In genomic region chr10:91797077-91797690, GRCh38 we compare ENCODE assay signal across 8 cellular contexts. TPM values are rescaled to one million over a fixed set of nuclear protein-coding genes. Genes with fewer than 3 reads are reported as not detected.
A peak's percentile ranks its signal among the peaks of the same experiment; 100 is the strongest.
DNase-seq lines count a peak whose midpoint lies in the region; ATAC-seq and TF ChIP-seq lines count a peak whose summit lies in the region.

No MANE protein-coding gene starts in this region.

- H3K9me3 ChIP-seq in H9 (ENCODE audit: control insufficient read depth, low read depth, low read length) (no peaks in the 10 kb centered on the region), gastrocnemius medialis (no peaks in the 10 kb centered on the region)

- no peak overlapping the region for H2BK20ac ChIP-seq in H9 (ENCODE audit: low read depth, low read length, poor library complexity, severe bottlenecking)

- ATAC-seq in gastrocnemius medialis = no peak

- TF ChIP-seq CTCF in H9 (conservative IDR thresholded peaks at IDR 0.05) (no peak), fibroblast of villous mesenchyme (IDR thresholded peaks at IDR 0.05; ENCODE audit: insufficient read depth, low read depth, low read length) (no peak), gastrocnemius medialis (IDR thresholded peaks at IDR 0.05 in 4 of 5, conservative IDR thresholded peaks at IDR 0.05 in 1 of 5) (no peak), GM13976 (IDR thresholded peaks at IDR 0.05; ENCODE audit: borderline replicate concordance, control extremely low read depth, extremely low read depth, insufficient read depth, missing control alignments) (no peak)

- H3K9ac ChIP-seq in H9 (ENCODE audit: extremely low read depth, insufficient read length, low read length) = peak overlapping the region; percentile 13

- peaks cover 5 to 24% (median 15%) of the 10 kb centered on the region in 3 experiments; a peak in 5 of 7 replicates for H3K36me3 Mint-ChIP-seq in H9 (ENCODE audit: insufficient read depth in 1 of 3, low read depth in 3 of 3)
- H3K36me3 Mint-ChIP-seq in T-helper 1 cell treated with Interleukin-12 subunit alpha and Interleukin-12 subunit beta and Interleukin-4 antibody, amounts not matched to agents 30 μg/mL and 1 μg/mL, for 36 hours (ENCODE audit: low read depth) = peaks cover 17% of the 10 kb centered on the region

- H2BK120ac ChIP-seq in H9 (ENCODE audit: low read depth, low read length, poor library complexity, severe bottlenecking) = no peak overlapping the region

- H3K79me2 ChIP-seq in H9 (ENCODE audit: insufficient read depth, low read length) = peaks cover 21% of the 10 kb centered on the region; the same call in 1 of the 2 replicates

- no peak overlapping the region for H3K18ac ChIP-seq in H9 (ENCODE audit: insufficient read length, low read depth, low read length)

- H3T11ph ChIP-seq in H9 (ENCODE audit: low read length) = no peak overlapping the region

- H3K36me3 ChIP-seq in gastrocnemius medialis = peaks cover 0 to 3% of the 10 kb centered on the region in 2 donors

- H3K27me3 Mint-ChIP-seq in H9 (ENCODE audit: low read depth) = no peaks in the 10 kb centered on the region; the same call in 1 of the 2 replicates
- peaks cover 5% of the 10 kb centered on the region for H3K27me3 Mint-ChIP-seq in T-helper 1 cell treated with Interleukin-12 subunit alpha and Interleukin-12 subunit beta and Interleukin-4 antibody, amounts not matched to agents 30 μg/mL and 1 μg/mL, for 36 hours (ENCODE audit: low read depth)

- no peaks in the 10 kb centered on the region for H4K20me1 ChIP-seq in H9 (ENCODE audit: control insufficient read depth, insufficient read depth, insufficient read length)

- H3K4me2 ChIP-seq in H9 (ENCODE audit: insufficient read depth, insufficient read length, low read length) = peak overlapping the region; percentile 99

- no peak overlapping the region for H2AK5ac ChIP-seq in H9 (ENCODE audit: insufficient read length, low read length)

- H3K4ac ChIP-seq in H9 (ENCODE audit: low read depth, low read length) = no peak overlapping the region

- no peak overlapping the region for H3K56ac ChIP-seq in H9 (ENCODE audit: insufficient read length, low read depth, low read length)

- in situ Hi-C loops in gastrocnemius medialis (cut with MboI; ENCODE audit: low sequenced_read_pairs in 4 of 4) (no loop called here), GM13976 (cut with MboI; ENCODE audit: low sequenced_read_pairs, unreplicated experiment) (no loop called here)

- peaks cover 2% of the 10 kb centered on the region; the same call in 1 of the 2 replicates for H3K4me1 ChIP-seq in H9 (ENCODE audit: insufficient read depth, low read length)
- peaks cover 36 to 41% of the 10 kb centered on the region in 2 donors for H3K4me1 ChIP-seq in gastrocnemius medialis

- peaks cover 35 to 44% of the 10 kb centered on the region in 2 experiments for H3K4me1 Mint-ChIP-seq in H9
- H3K4me1 Mint-ChIP-seq in T-helper 1 cell treated with Interleukin-12 subunit alpha and Interleukin-12 subunit beta and Interleukin-4 antibody, amounts not matched to agents 30 μg/mL and 1 μg/mL, for 36 hours (ENCODE audit: low read depth) = peaks cover 52% of the 10 kb centered on the region

- no peak overlapping the region for H2BK15ac ChIP-seq in H9 (ENCODE audit: low read depth, low read length)

- TF ChIP-seq POLR2A in gastrocnemius medialis (IDR thresholded peaks at IDR 0.05) = no peak

- H4K91ac ChIP-seq in H9 (ENCODE audit: insufficient read length, low read depth, low read length) = no peak overlapping the region

- no peak overlapping the region for H4K5ac ChIP-seq in H9 (ENCODE audit: insufficient read length, low read depth, low read length)

- H3K27ac ChIP-seq in H9 (ENCODE audit: insufficient read length, low read depth, low read length) (peak overlapping the region; percentile 80), gastrocnemius medialis (peak overlapping the region; percentile 95 to 97 (median 96))

- WGBS in H9 (ENCODE audit: extremely low coverage, insufficient read length, low lambda C conversion rate) = no CpG with 5 or more reads among the region's 3 CpGs

- peaks cover 4% of the 10 kb centered on the region for H3K23me2 ChIP-seq in H9 (ENCODE audit: insufficient read length, low read depth, low read length, poor library complexity, severe bottlenecking)

- peak overlapping the region; percentile 73 for H3K4me3 ChIP-seq in fibroblast of villous mesenchyme (ENCODE audit: low read depth, low read length)
- H3K4me3 ChIP-seq in gastrocnemius medialis = peak overlapping the region; percentile 72 to 93 (median 84)

- intact Hi-C loops in gastrocnemius medialis (cut with DNase I; ENCODE audit: low total_unique reads) = loop anchor here (5.0 kb wide), 2 partner anchors 385 to 495 kb away; partner anchors contain the start of genes CPEB3, HECTD2 and MARCHF5

- no peak overlapping the region for H3K23ac ChIP-seq in H9 (ENCODE audit: insufficient read length, low read depth, low read length)

- H3K4me3 Mint-ChIP-seq in H9 = peak overlapping the region; percentile 86 to 94
- peak overlapping the region; percentile 90 for H3K4me3 Mint-ChIP-seq in T-helper 1 cell treated with Interleukin-12 subunit alpha and Interleukin-12 subunit beta and Interleukin-4 antibody, amounts not matched to agents 30 μg/mL and 1 μg/mL, for 36 hours

- no peak overlapping the region for H2BK12ac ChIP-seq in H9 (ENCODE audit: insufficient read length, low read depth, low read length)

- H3K27me3 ChIP-seq in H9 (ENCODE audit: insufficient read depth, low read length) = no peaks in the 10 kb centered on the region
- no peaks in the 10 kb centered on the region for H3K27me3 ChIP-seq in gastrocnemius medialis

- H3K27ac Mint-ChIP-seq in H9 = peak overlapping the region; percentile 63 to 100 (median 99); a peak in 5 of 7 replicates
- peak overlapping the region; percentile 94 for H3K27ac Mint-ChIP-seq in T-helper 1 cell treated with Interleukin-12 subunit alpha and Interleukin-12 subunit beta and Interleukin-4 antibody, amounts not matched to agents 30 μg/mL and 1 μg/mL, for 36 hours

- DNase-seq in H9 (no peak), fibroblast of villous mesenchyme (ENCODE audit: low read depth) (no peak), gastrocnemius medialis (no peak), KG1 (lab: John Stamatoyannopoulos, UW) (no peak), GM13976 (ENCODE audit: low spot score) (no peak), NCI-H2029 treated with DMSO at 0.1 percent for 48 hours (lab: John Stamatoyannopoulos, UW) (no peak), AG08395 (ENCODE audit: low spot score) (no peak)

- H3K9me3 Mint-ChIP-seq in H9 = no peaks in the 10 kb centered on the region; a peak in 1 of 5 replicates
- H3K9me3 Mint-ChIP-seq in T-helper 1 cell treated with Interleukin-12 subunit alpha and Interleukin-12 subunit beta and Interleukin-4 antibody, amounts not matched to agents 30 μg/mL and 1 μg/mL, for 36 hours = no peaks in the 10 kb centered on the region

- H3K14ac ChIP-seq in H9 (ENCODE audit: insufficient read depth, low read length) = no peak overlapping the region

- no peak overlapping the region for H4K8ac ChIP-seq in H9 (replicated peaks; ENCODE audit: insufficient read length, low read depth, low read length)

- no peak overlapping the region for H2AFZ ChIP-seq in H9 (ENCODE audit: low read length)

- H2BK5ac ChIP-seq in H9 (ENCODE audit: insufficient read length, low read length) = no peak overlapping the region

- no peaks in the 10 kb centered on the region for H3K79me1 ChIP-seq in H9 (ENCODE audit: insufficient read depth, low read depth, low read length, poor library complexity, severe bottlenecking)

RNA-seq across cellular contexts. Expression of gene TNKS2, which starts 1.0 kb away (rescaled TPM):
- total RNA-seq in H9 (2021) (58.0 and 58.9 TPM in 2 replicates), fibroblast of villous mesenchyme (46.7 and 57.4 TPM in 2 replicates), gastrocnemius medialis (10 to 100 TPM; 26.2 to 40.3 (median 29.5) TPM)
